Comparison of ENCODE assay signal across 1 cellular context in the genomic region with DNA sequence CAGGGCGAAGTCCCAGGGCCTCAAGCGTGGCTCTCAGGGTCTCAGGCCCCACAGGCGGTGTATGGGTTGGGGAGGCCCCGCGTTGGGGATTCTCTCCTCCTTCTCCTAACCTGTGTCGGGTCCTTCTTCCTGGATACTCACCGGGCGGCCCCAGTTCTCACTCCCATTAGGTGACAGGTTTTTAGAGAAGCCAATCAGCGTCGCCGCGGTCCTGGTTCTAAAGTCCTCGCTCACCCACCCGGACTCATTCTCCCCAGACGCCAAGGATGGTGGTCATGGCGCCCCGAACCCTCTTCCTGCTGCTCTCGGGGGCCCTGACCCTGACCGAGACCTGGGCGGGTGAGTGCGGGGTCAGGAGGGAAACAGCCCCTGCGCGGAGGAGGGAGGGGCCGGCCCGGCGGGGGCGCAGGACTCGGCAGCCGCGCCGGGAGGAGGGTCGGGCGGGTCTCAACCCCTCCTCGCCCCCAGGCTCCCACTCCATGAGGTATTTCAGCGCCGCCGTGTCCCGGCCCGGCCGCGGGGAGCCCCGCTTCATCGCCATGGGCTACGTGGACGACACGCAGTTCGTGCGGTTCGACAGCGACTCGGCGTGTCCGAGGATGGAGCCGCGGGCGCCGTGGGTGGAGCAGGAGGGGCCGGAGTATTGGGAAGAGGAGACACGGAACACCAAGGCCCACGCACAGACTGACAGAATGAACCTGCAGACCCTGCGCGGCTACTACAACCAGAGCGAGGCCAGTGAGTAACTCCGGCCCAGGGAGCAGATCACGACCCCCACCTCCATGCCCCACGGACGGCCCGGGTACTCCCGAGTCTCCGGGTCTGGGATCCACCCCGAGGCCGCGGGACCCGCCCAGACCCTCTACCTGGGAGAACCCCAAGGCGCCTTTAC.
TF ChIP-seq lines count a peak whose summit lies in the region.

HLA-G (plus strand) TSS at position 247 of the 892 bp plus-strand sequence; CDS start at position 267, 20 bp downstream.

TF ChIP-seq in WTC11, 78 proteins besides CTCF, POLR2A, EP300 and RAD21 (continued from another document):
- TF ChIP-seq ETV6 (CRISPR knock-in tag; IDR thresholded peaks at IDR 0.05) = no peak
